8 cellular contexts compared by ENCODE assay signal in genomic region chr18:79394438-79395307, GRCh38. TPM values are rescaled to one million over a fixed set of nuclear protein-coding genes. Genes with fewer than 3 reads are reported as not detected.
DNase-seq lines count a peak whose midpoint lies in the region; ATAC-seq and TF ChIP-seq lines count a peak whose summit lies in the region.

No MANE protein-coding gene starts in this region.

- TF ChIP-seq POLR2A in stomach (IDR thresholded peaks at IDR 0.05), result no peak

- WGBS in endodermal cell (ENCODE audit: insufficient coverage in 1 of 2, insufficient read length in 1 of 2), 2 experiments, result 1 to 3% methylated on average over 28 to 79 of the region's 79 CpGs
- WGBS in stomach, 5 donors, result 0 to 2% (median 1%) methylated on average over 27 to 79 of the region's 79 CpGs

- H3K27me3 ChIP-seq in BJ (ENCODE audit: control insufficient read depth, insufficient read depth, low read length) (peaks cover 9% of the 10 kb centered on the region), HUES6 (ENCODE audit: control insufficient read depth, insufficient read depth, low read length) (peaks cover 81% of the 10 kb centered on the region), endodermal cell (ENCODE audit: control insufficient read depth, insufficient read depth, low read length, poor library complexity, severe bottlenecking) (peaks cover 62% of the 10 kb centered on the region), stomach (peaks cover 3 to 95% (median 52%) of the 10 kb centered on the region in 3 donors)

- H3K36me3 Mint-ChIP-seq in activated CD4-positive, alpha-beta memory T cell treated with anti-CD3 and anti-CD28 coated beads, Interleukin-2, amount 10 ng/mL, durations not matched to agents 7 days and 5 days (ENCODE audit: low read depth), result peaks cover 3% of the 10 kb centered on the region
- H3K36me3 Mint-ChIP-seq in endodermal cell (ENCODE audit: low read depth) (peaks cover 2% of the 10 kb centered on the region), natural killer cell (no peaks in the 10 kb centered on the region)

- TF ChIP-seq CTCF in BJ (IDR thresholded peaks at IDR 0.05; ENCODE audit: insufficient read depth, low read depth, low read length), result no peak
- TF ChIP-seq CTCF in endodermal cell (conservative IDR thresholded peaks at IDR 0.05), result peak; percentile 36
- no peak for TF ChIP-seq CTCF in natural killer cell (IDR thresholded peaks at IDR 0.05)
- TF ChIP-seq CTCF in stomach (IDR thresholded peaks at IDR 0.05), result no peak

- CTCF ChIA-PET in BJ (lab: Yijun Ruan, JAX), result interaction anchor here (2.3 to 4.7 kb wide), 2 partner anchors 14 to 135 kb away, joined by 7 to 38 read pairs; no protein-coding TSS in a partner anchor
- CTCF ChIA-PET in activated CD4-positive, alpha-beta memory T cell treated with anti-CD3 and anti-CD28 coated beads, Interleukin-2, amount 10 ng/mL, durations not matched to agents 7 days and 5 days (lab: Charles Lee), result interaction anchor here (2.0 to 2.1 kb wide), 2 partner anchors 14 to 135 kb away, joined by 4 to 11 read pairs; no protein-coding TSS in a partner anchor

- TF ChIP-seq EP300 in stomach (IDR thresholded peaks at IDR 0.05), result no peak

- H3K4me1 ChIP-seq in HUES6 (ENCODE audit: control insufficient read depth, insufficient read depth, low read length) (peaks cover 31% of the 10 kb centered on the region), endodermal cell (ENCODE audit: control insufficient read depth, insufficient read depth, low read length) (no peaks in the 10 kb centered on the region), stomach (peaks cover 39 to 57% (median 54%) of the 10 kb centered on the region in 4 donors)

- H3K9me3 Mint-ChIP-seq in activated CD4-positive, alpha-beta memory T cell treated with anti-CD3 and anti-CD28 coated beads, Interleukin-2, amount 10 ng/mL, durations not matched to agents 7 days and 5 days, result no peaks in the 10 kb centered on the region
- H3K9me3 Mint-ChIP-seq in endodermal cell (no peaks in the 10 kb centered on the region), natural killer cell (no peaks in the 10 kb centered on the region)

- POLR2A ChIA-PET in BJ (lab: Charles Lee), result no interaction called here
- POLR2A ChIA-PET in activated CD4-positive, alpha-beta memory T cell treated with anti-CD3 and anti-CD28 coated beads, Interleukin-2, amount 10 ng/mL, durations not matched to agents 7 days and 5 days (lab: Charles Lee), result interaction anchor here (2.7 to 3.1 kb wide), 2 partner anchors 10 to 121 kb away, joined by 7 to 28 read pairs; no protein-coding TSS in a partner anchor

- ATAC-seq in natural killer cell, result peak; percentile 31 to 52 (median 46)

- peaks cover 32% of the 10 kb centered on the region for H3K27me3 Mint-ChIP-seq in activated CD4-positive, alpha-beta memory T cell treated with anti-CD3 and anti-CD28 coated beads, Interleukin-2, amount 10 ng/mL, durations not matched to agents 7 days and 5 days
- H3K27me3 Mint-ChIP-seq in endodermal cell (ENCODE audit: insufficient read depth), result peaks cover 60% of the 10 kb centered on the region
- peaks cover 31 to 33% of the 10 kb centered on the region in 2 donors for H3K27me3 Mint-ChIP-seq in natural killer cell (ENCODE audit: low read depth in 2 of 2)

- H3K27ac ChIP-seq in HUES6 (ENCODE audit: low read depth, low read length) (no peak overlapping the region; the same call in 1 of the 2 replicates), endodermal cell (ENCODE audit: low read depth, low read length) (no peak overlapping the region), stomach (peak overlapping the region; percentile 54 to 89 (median 84))

- H3K36me3 ChIP-seq in BJ (ENCODE audit: control insufficient read depth, insufficient read depth, low read length) (no peaks in the 10 kb centered on the region), HUES6 (ENCODE audit: control insufficient read depth, insufficient read depth, low read length) (no peaks in the 10 kb centered on the region), endodermal cell (ENCODE audit: control insufficient read depth, insufficient read depth, low read length) (no peaks in the 10 kb centered on the region), stomach (no peaks in the 10 kb centered on the region)

- no peak for DNase-seq in BJ (ENCODE audit: low read depth)
- peak; percentile 41 for DNase-seq in activated CD4-positive, alpha-beta memory T cell treated with anti-CD3 and anti-CD28 coated beads, Interleukin-2, amount 10 ng/mL, durations not matched to agents 7 days and 5 days
- peak; percentile 85 for DNase-seq in endodermal cell
- DNase-seq in natural killer cell, result peak; percentile 56
- DNase-seq in stomach, result no peak
- DNase-seq in NCI-H510A (lab: John Stamatoyannopoulos, UW), result no peak
- DNase-seq in hippocampal formation (lab: John Stamatoyannopoulos, UW), result no peak

- peaks cover 24% of the 10 kb centered on the region for H3K4me1 Mint-ChIP-seq in activated CD4-positive, alpha-beta memory T cell treated with anti-CD3 and anti-CD28 coated beads, Interleukin-2, amount 10 ng/mL, durations not matched to agents 7 days and 5 days
- H3K4me1 Mint-ChIP-seq in endodermal cell (peaks cover 4% of the 10 kb centered on the region), natural killer cell (peaks cover 14 to 28% of the 10 kb centered on the region in 2 donors)

- peak overlapping the region; percentile 52 for H3K4me3 ChIP-seq in BJ (ENCODE audit: low read depth, low read length)
- peak overlapping the region; percentile 43 for H3K4me3 ChIP-seq in HUES6 (ENCODE audit: low read depth, low read length)
- peak overlapping the region; percentile 60 for H3K4me3 ChIP-seq in endodermal cell (ENCODE audit: low read length)
- peak overlapping the region; percentile 54 to 69 (median 60) for H3K4me3 ChIP-seq in stomach

- peak overlapping the region; percentile 68 for H3K4me3 Mint-ChIP-seq in activated CD4-positive, alpha-beta memory T cell treated with anti-CD3 and anti-CD28 coated beads, Interleukin-2, amount 10 ng/mL, durations not matched to agents 7 days and 5 days
- peak overlapping the region; percentile 48 for H3K4me3 Mint-ChIP-seq in endodermal cell
- H3K4me3 Mint-ChIP-seq in natural killer cell, result peak overlapping the region; percentile 79

- intact Hi-C loops in natural killer cell (cut with micrococcal nuclease), result loop anchor here (5.0 kb wide), 1 partner anchor 237 kb away; no protein-coding TSS in a partner anchor
- intact Hi-C loops in stomach (cut with DNase I; ENCODE audit: low total_unique reads), result no loop called here

- no peaks in the 10 kb centered on the region for H3K9me3 ChIP-seq in HUES6 (ENCODE audit: control insufficient read depth, insufficient read depth, low read depth, low read length)
- no peaks in the 10 kb centered on the region for H3K9me3 ChIP-seq in endodermal cell (ENCODE audit: control insufficient read depth, low read length)
- H3K9me3 ChIP-seq in stomach, result no peaks in the 10 kb centered on the region

- H3K27ac Mint-ChIP-seq in activated CD4-positive, alpha-beta memory T cell treated with anti-CD3 and anti-CD28 coated beads, Interleukin-2, amount 10 ng/mL, durations not matched to agents 7 days and 5 days, result no peak overlapping the region
- H3K27ac Mint-ChIP-seq in endodermal cell, result peak overlapping the region; percentile 82
- H3K27ac Mint-ChIP-seq in natural killer cell, result peak overlapping the region; percentile 31 to 75

- peak overlapping the region; percentile 70 for H3K9ac ChIP-seq in HUES6 (ENCODE audit: low read length)
- peak overlapping the region; percentile 25 for H3K9ac ChIP-seq in endodermal cell (ENCODE audit: extremely low read depth, low read length, poor library complexity, severe bottlenecking)

RNA-seq across cellular contexts. Expression of gene NFATC1, which starts 1.1 kb away (rescaled TPM):
- polyA plus RNA-seq in BJ (2011; rRNA removed) (0.80 and 1.2 TPM in 2 replicates), stomach (1 to 10 TPM; 2.6 to 8.2 (median 2.6) TPM)
- 1.6 and 1.8 TPM in 2 replicates for polyA minus RNA-seq in BJ (2011; rRNA and poly(A)+ RNA removed)
- 10 to 100 TPM; 43.8 to 44.5 TPM for total RNA-seq in activated CD4-positive, alpha-beta memory T cell treated with anti-CD3 and anti-CD28 coated beads, Interleukin-2, amount 10 ng/mL, durations not matched to agents 7 days and 5 days
- total RNA-seq in endodermal cell (10 to 100 TPM; 23.4 to 32.5 TPM), natural killer cell (10 to 100 TPM; 35.8 to 47.4 (median 37.1) TPM), stomach (10 to 100 TPM in 1 of 5 donors, 1 to 10 TPM in 4; 5.4 to 14.0 (median 6.6) TPM)
- 10.9 TPM for polyA plus RNA-seq in endodermal cell (2013, experiment 1 of 2)
- 11.1 TPM for polyA plus RNA-seq in endodermal cell (2013, experiment 2 of 2)

Comparison
In these comparisons a context has a peak if more than half of its experiments do, and no peak if none do; other contexts are left out.
1. DNase-seq: peak in activated CD4-positive, alpha-beta memory T cell treated with anti-CD3 and anti-CD28 coated beads, Interleukin-2, amount 10 ng/mL, durations not matched to agents 7 days and 5 days (single experiment), endodermal cell (single experiment) and natural killer cell (single experiment); none in BJ (single experiment), stomach (single experiment), NCI-H510A (single experiment) and hippocampal formation (0 of 2).
2. H3K27ac ChIP-seq: peak in stomach (5 of 5); none in HUES6 (single experiment) and endodermal cell (single experiment).
3. Peak in every context shown above with its lines, with median percentiles within 50 percentile points of each other: H3K4me3 ChIP-seq and H3K4me3 Mint-ChIP-seq.